1 cellular context compared by ENCODE assay signal in genomic region chr2:222864296-222864695, GRCh38.
TF ChIP-seq lines count a peak whose summit lies in the region.

No MANE protein-coding gene starts in this region.

TF ChIP-seq in HepG2, 621 proteins besides CTCF, POLR2A, EP300 and RAD21 (continued from another document and continues in another):
- TF ChIP-seq MLXIP (CRISPR knock-in tag; IDR thresholded peaks at IDR 0.05; ENCODE audit: borderline replicate concordance) (no peak), BRF2 (CRISPR knock-in tag; IDR thresholded peaks at IDR 0.05) (no peak), ZNF549 (CRISPR knock-in tag; IDR thresholded peaks at IDR 0.05) (no peak), JUND (CRISPR knock-in tag; IDR thresholded peaks at IDR 0.05) (peak; percentile 96), ZNF720 (CRISPR knock-in tag; IDR thresholded peaks at IDR 0.05) (no peak), ZNF136 (CRISPR knock-in tag; IDR thresholded peaks at IDR 0.05; ENCODE audit: low read depth) (no peak), POLR2AphosphoS2 (IDR thresholded peaks at IDR 0.05; ENCODE audit: low read depth, low read length) (no peak), CENPBD1 (CRISPR knock-in tag; IDR thresholded peaks at IDR 0.05; ENCODE audit: borderline replicate concordance, low read depth) (no peak), HIC2 (CRISPR knock-in tag; IDR thresholded peaks at IDR 0.05; ENCODE audit: low read depth) (no peak), MYC (CRISPR knock-in tag; IDR thresholded peaks at IDR 0.05; ENCODE audit: borderline replicate concordance) (no peak), NR2C2 (CRISPR knock-in tag; IDR thresholded peaks at IDR 0.05; ENCODE audit: borderline replicate concordance) (peak; percentile 57), ZNF550 (CRISPR knock-in tag; IDR thresholded peaks at IDR 0.05; ENCODE audit: borderline replicate concordance) (no peak), ZNF280B (CRISPR knock-in tag; IDR thresholded peaks at IDR 0.05; ENCODE audit: borderline replicate concordance) (no peak), ARID2 (CRISPR knock-in tag; IDR thresholded peaks at IDR 0.05; ENCODE audit: borderline replicate concordance) (no peak), REXO4 (CRISPR knock-in tag; IDR thresholded peaks at IDR 0.05; ENCODE audit: borderline replicate concordance) (no peak), ZNF580 (CRISPR knock-in tag; IDR thresholded peaks at IDR 0.05; ENCODE audit: borderline replicate concordance, low read depth) (0 out of 2 replicates have a peak, but pooled peaks have one; percentile 43), CCDC6 (CRISPR knock-in tag; IDR thresholded peaks at IDR 0.05) (no peak), ZNF646 (CRISPR knock-in tag; IDR thresholded peaks at IDR 0.05) (no peak), ATM (IDR thresholded peaks at IDR 0.05; ENCODE audit: borderline replicate concordance) (no peak), SNAI1 (CRISPR knock-in tag; IDR thresholded peaks at IDR 0.05; ENCODE audit: borderline replicate concordance) (no peak), ZNF652 (CRISPR knock-in tag; IDR thresholded peaks at IDR 0.05; ENCODE audit: borderline replicate concordance, low read depth) (no peak), TCF12 (IDR thresholded peaks at IDR 0.05) (no peak), TCF12 (CRISPR knock-in tag; IDR thresholded peaks at IDR 0.05) (no peak), AKAP8 (CRISPR knock-in tag; IDR thresholded peaks at IDR 0.05) (peak; percentile 91), DMAP1 (CRISPR knock-in tag; IDR thresholded peaks at IDR 0.05) (no peak), ZNF577 (CRISPR knock-in tag; IDR thresholded peaks at IDR 0.05; ENCODE audit: borderline replicate concordance, low read depth) (no peak), HOXD1 (CRISPR knock-in tag; IDR thresholded peaks at IDR 0.05) (no peak), TEF (CRISPR knock-in tag; IDR thresholded peaks at IDR 0.05) (no peak), CHCHD3 (CRISPR knock-in tag; IDR thresholded peaks at IDR 0.05) (no peak), KLF11 (CRISPR knock-in tag; IDR thresholded peaks at IDR 0.05) (no peak), RFXAP (CRISPR knock-in tag; IDR thresholded peaks at IDR 0.05; ENCODE audit: borderline replicate concordance) (no peak), ZNF296 (CRISPR knock-in tag; conservative IDR thresholded peaks at IDR 0.05) (no peak; the same call in 1 of the 2 replicates), DNMT3B (CRISPR knock-in tag; conservative IDR thresholded peaks at IDR 0.05) (no peak), HDAC2 (CRISPR knock-in tag; IDR thresholded peaks at IDR 0.05) (no peak), PPARG (CRISPR knock-in tag; conservative IDR thresholded peaks at IDR 0.05) (no peak), ELK4 (CRISPR knock-in tag; IDR thresholded peaks at IDR 0.05; ENCODE audit: borderline replicate concordance) (no peak), ZNF891 (CRISPR knock-in tag; IDR thresholded peaks at IDR 0.05) (no peak), ZNF30 (CRISPR knock-in tag; IDR thresholded peaks at IDR 0.05) (no peak), SALL1 (CRISPR knock-in tag; IDR thresholded peaks at IDR 0.05) (peak; percentile 54), CSRNP2 (CRISPR knock-in tag; conservative IDR thresholded peaks at IDR 0.05; ENCODE audit: low read depth) (no peak), THAP9 (CRISPR knock-in tag; IDR thresholded peaks at IDR 0.05; ENCODE audit: borderline replicate concordance) (no peak), ZNF484 (CRISPR knock-in tag; IDR thresholded peaks at IDR 0.05; ENCODE audit: borderline replicate concordance, low read depth) (no peak)
